9 cellular contexts compared by ENCODE assay signal in the genomic region with DNA sequence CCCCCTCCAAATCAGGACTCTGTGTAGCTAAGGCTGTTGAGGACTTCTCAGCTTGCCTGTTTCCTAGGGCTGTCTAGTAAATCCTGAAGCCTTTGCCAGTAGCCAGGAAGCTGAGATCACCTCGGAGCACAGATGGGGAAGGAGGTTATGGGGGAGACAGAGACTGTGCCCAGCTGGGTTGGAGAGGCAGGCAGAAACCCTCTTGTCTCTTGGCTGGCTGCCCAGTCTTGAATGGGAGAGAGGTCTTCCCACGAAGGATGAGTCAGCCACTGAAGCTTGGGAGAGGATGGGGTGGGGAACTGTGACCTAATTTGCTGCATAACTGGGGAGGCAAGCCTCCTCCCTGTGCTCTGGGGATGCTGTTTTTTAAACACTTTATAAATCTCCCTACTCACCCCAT.
DNase-seq lines count a peak whose midpoint lies in the region; ATAC-seq, FAIRE-seq and TF ChIP-seq lines count a peak whose summit lies in the region.
"Had no signal": no experiment of that assay in that cellular context is flagged by ENCODE, and none has a peak within 500 bp of the region (broad histone marks: within the 10 kb centered on the region; RNA-seq: fewer than 3 reads in every experiment).

No MANE protein-coding gene starts in this region.

- H3K4me2 ChIP-seq in K562 (ENCODE audit: insufficient read depth, low read length): no peak overlapping the region

- H3K36me3 ChIP-seq in K562 (ENCODE audit: control insufficient read depth, insufficient read depth, low read length) (no peaks in the 10 kb centered on the region), tibial nerve (no peaks in the 10 kb centered on the region)
- H3K36me3 ChIP-seq: cardiac muscle cell had no signal

- H3K27me3 ChIP-seq in K562 (ENCODE audit: control insufficient read depth in 2 of 2, insufficient read depth in 2 of 2, low read length in 2 of 2) (no peaks in the 10 kb centered on the region), tibial nerve (no peaks in the 10 kb centered on the region)
- H3K27me3 ChIP-seq: cardiac muscle cell had no signal

- H3K36me3 Mint-ChIP-seq in HFFc6 (ENCODE audit: low read depth): no peaks in the 10 kb centered on the region
- H3K36me3 Mint-ChIP-seq in activated CD4-positive, alpha-beta T cell treated with anti-CD3 and anti-CD28 coated beads for 36 hours (ENCODE audit: low read depth): no peaks in the 10 kb centered on the region

- H3K27ac ChIP-seq in K562 (ENCODE audit: extremely low read depth, low read depth, low read length) (no peak overlapping the region), tibial nerve (no peak overlapping the region)
- H3K27ac ChIP-seq: cardiac muscle cell had no signal

- no peak for ATAC-seq in K562
- ATAC-seq in activated CD4-positive, alpha-beta T cell treated with anti-CD3 and anti-CD28 coated beads for 36 hours: no peak
- no peak for ATAC-seq in stimulated activated naive CD8-positive, alpha-beta T cell treated with anti-CD3 and anti-CD28 coated beads, Interleukin-15, Interleukin-2, amounts not matched to agents 100 U/mL and 50 U/mL, for 24 hours

- H3K4me1 Mint-ChIP-seq in HFFc6 (ENCODE audit: low read depth): no peaks in the 10 kb centered on the region
- H3K4me1 Mint-ChIP-seq in activated CD4-positive, alpha-beta T cell treated with anti-CD3 and anti-CD28 coated beads for 36 hours: no peaks in the 10 kb centered on the region

- H3K4me1 ChIP-seq in K562 (replicated peaks in 1 of 2; ENCODE audit: control insufficient read depth in 2 of 2, insufficient read depth in 2 of 2, low read length in 2 of 2): no peaks in the 10 kb centered on the region
- H3K4me1 ChIP-seq in tibial nerve: no peaks in the 10 kb centered on the region

- in situ Hi-C loops in K562 (cut with MboI): no loop called here

- TF ChIP-seq EP300 in K562 (IDR thresholded peaks at IDR 0.05; ENCODE audit: low read length) (no peak), tibial nerve (IDR thresholded peaks at IDR 0.05) (no peak)

- DNase-seq in HFFc6: peak; percentile 1
- DNase-seq in NCI-H226: peak; percentile 87
- DNase-seq in K562 (ENCODE audit: extremely low read depth in 1 of 4, low spot score in 3 of 4): peak in 2 of 4 experiments; percentile 23 to 43
- DNase-seq in posterior cingulate gyrus: peak; percentile 31 to 93 (median 68)
- DNase-seq in activated CD4-positive, alpha-beta T cell treated with anti-CD3 and anti-CD28 coated beads for 36 hours: no peak
- no peak for DNase-seq in lower leg skin (ENCODE audit: low spot score in 2 of 2)
- DNase-seq in tibial nerve (ENCODE audit: low spot score in 2 of 2): no peak
- no peak for DNase-seq in stimulated activated naive CD8-positive, alpha-beta T cell treated with anti-CD3 and anti-CD28 coated beads, Interleukin-15, Interleukin-2, amounts not matched to agents 100 U/mL and 50 U/mL, for 24 hours

- no peak for TF ChIP-seq RAD21 in K562 (CRISPR knock-in tag; conservative IDR thresholded peaks at IDR 0.05 in 1 of 2, IDR thresholded peaks at IDR 0.05 in 1 of 2)

- H4K20me1 ChIP-seq in K562 (replicated peaks; ENCODE audit: control insufficient read depth, insufficient read depth, low read length): 0 out of 2 replicates have a peak, but pooled peaks cover 3% of the 10 kb centered on the region

- no peaks in the 10 kb centered on the region for H3K79me2 ChIP-seq in K562 (ENCODE audit: control insufficient read depth, insufficient read depth, low read length)

- H3K9me3 Mint-ChIP-seq in HFFc6: 0 out of 2 replicates have a peak, but pooled peaks cover 7% of the 10 kb centered on the region
- H3K9me3 Mint-ChIP-seq in activated CD4-positive, alpha-beta T cell treated with anti-CD3 and anti-CD28 coated beads for 36 hours (ENCODE audit: low read depth): no peaks in the 10 kb centered on the region

- H3K4me3 ChIP-seq in K562 (no peak overlapping the region), lower leg skin (ENCODE audit: low read depth, poor library complexity, severe bottlenecking) (no peak overlapping the region), tibial nerve (no peak overlapping the region)
- H3K4me3 ChIP-seq: cardiac muscle cell had no signal

- TF ChIP-seq POLR2A in K562 (conservative IDR thresholded peaks at IDR 0.05) (no peak), lower leg skin (IDR thresholded peaks at IDR 0.05) (no peak), tibial nerve (IDR thresholded peaks at IDR 0.05) (no peak)

- POLR2A ChIA-PET in K562 (lab: Yijun Ruan, JAX): interaction anchor here (0.6 kb wide), 1 partner anchor 901 kb away, joined by 3 read pairs; no protein-coding TSS in a partner anchor
- POLR2A ChIA-PET in activated CD4-positive, alpha-beta T cell treated with anti-CD3 and anti-CD28 coated beads for 36 hours (lab: Charles Lee): no interaction called here

- H3K27ac Mint-ChIP-seq in HFFc6: no peak overlapping the region
- no peak overlapping the region for H3K27ac Mint-ChIP-seq in activated CD4-positive, alpha-beta T cell treated with anti-CD3 and anti-CD28 coated beads for 36 hours

- 0% methylated on average over 2 of the region's 2 CpGs for WGBS in K562 (ENCODE audit: insufficient coverage, low coverage, missing lambda C conversion rate)
- 9 to 15% methylated on average over 2 of the region's 2 CpGs for WGBS in lower leg skin, 2 donors
- 9 to 10% methylated on average over 2 of the region's 2 CpGs for WGBS in tibial nerve, 2 donors

- peaks cover under 1% of the 10 kb centered on the region for H3K27me3 Mint-ChIP-seq in HFFc6 (ENCODE audit: insufficient read depth)
- H3K27me3 Mint-ChIP-seq in activated CD4-positive, alpha-beta T cell treated with anti-CD3 and anti-CD28 coated beads for 36 hours: peaks cover 4% of the 10 kb centered on the region

- FAIRE-seq in K562 (lab: Jason Lieb, UNC): peak; percentile 19

- intact Hi-C loops in K562 (cut with micrococcal nuclease): no loop called here
- intact Hi-C loops in posterior cingulate gyrus (cut with DNase I): no loop called here
- intact Hi-C loops in activated CD4-positive, alpha-beta T cell treated with anti-CD3 and anti-CD28 coated beads for 36 hours (cut with DNase I, micrococcal nuclease): no loop called here
- intact Hi-C loops in lower leg skin (cut with DNase I; ENCODE audit: low total_unique reads): no loop called here

- no TSS peak for BruUV-seq in K562 (replicated peaks; lab: Mats Ljungman, UMichigan)

- no peaks in the 10 kb centered on the region for H3K9me3 ChIP-seq in K562 (replicated peaks; ENCODE audit: control insufficient read depth, insufficient read depth, low read depth, low read length)
- no peaks in the 10 kb centered on the region for H3K9me3 ChIP-seq in tibial nerve

- no peaks in the 10 kb centered on the region for H3K9me1 ChIP-seq in K562 (ENCODE audit: control insufficient read depth, insufficient read depth, low read length)

- no peak for TF ChIP-seq CTCF in HFFc6 (IDR thresholded peaks at IDR 0.05)
- no peak for TF ChIP-seq CTCF in K562 (IDR thresholded peaks at IDR 0.05 in 2 of 3, conservative IDR thresholded peaks at IDR 0.05 in 1 of 3; ENCODE audit: insufficient read depth in 2 of 3, low read depth in 1 of 3, low read length in 3 of 3)
- no peak for TF ChIP-seq CTCF in lower leg skin (IDR thresholded peaks at IDR 0.05)
- no peak for TF ChIP-seq CTCF in tibial nerve (IDR thresholded peaks at IDR 0.05)

- no peak overlapping the region for H2AFZ ChIP-seq in K562 (ENCODE audit: low read depth, low read length)

- H3K9ac ChIP-seq in K562 (ENCODE audit: insufficient read depth in 1 of 2, low read depth in 2 of 2, low read length in 2 of 2): no peak overlapping the region

- no peak overlapping the region for H3K4me3 Mint-ChIP-seq in HFFc6
- no peak overlapping the region for H3K4me3 Mint-ChIP-seq in activated CD4-positive, alpha-beta T cell treated with anti-CD3 and anti-CD28 coated beads for 36 hours

- CTCF ChIA-PET in K562 (lab: Yijun Ruan, JAX; ENCODE audit: low intra/inter-chr PET ratio): no interaction called here
- CTCF ChIA-PET in activated CD4-positive, alpha-beta T cell treated with anti-CD3 and anti-CD28 coated beads for 36 hours (lab: Charles Lee): no interaction called here

TF ChIP-seq in K562, 482 proteins besides CTCF, POLR2A, EP300 and RAD21:
- TF ChIP-seq FOSL1 (tag; conservative IDR thresholded peaks at IDR 0.05) (0 out of 2 replicates have a peak, but pooled peaks have one; percentile 22), NFIC (IDR thresholded peaks at IDR 0.05) (peak; percentile 80), JUND (IDR thresholded peaks at IDR 0.05; ENCODE audit: borderline replicate concordance, low read depth, low read length) (peak; percentile 50; the same call in 1 of the 2 replicates), JUND (tag; IDR thresholded peaks at IDR 0.05; ENCODE audit: borderline replicate concordance, low read depth, low read length) (peak; percentile 45; the same call in 1 of the 3 replicates)
- TF ChIP-seq, protein P1, sequence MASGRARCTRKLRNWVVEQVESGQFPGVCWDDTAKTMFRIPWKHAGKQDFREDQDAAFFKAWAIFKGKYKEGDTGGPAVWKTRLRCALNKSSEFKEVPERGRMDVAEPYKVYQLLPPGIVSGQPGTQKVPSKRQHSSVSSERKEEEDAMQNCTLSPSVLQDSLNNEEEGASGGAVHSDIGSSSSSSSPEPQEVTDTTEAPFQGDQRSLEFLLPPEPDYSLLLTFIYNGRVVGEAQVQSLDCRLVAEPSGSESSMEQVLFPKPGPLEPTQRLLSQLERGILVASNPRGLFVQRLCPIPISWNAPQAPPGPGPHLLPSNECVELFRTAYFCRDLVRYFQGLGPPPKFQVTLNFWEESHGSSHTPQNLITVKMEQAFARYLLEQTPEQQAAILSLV (tag; IDR thresholded peaks at IDR 0.05): no peak
- TF ChIP-seq, protein P2, sequence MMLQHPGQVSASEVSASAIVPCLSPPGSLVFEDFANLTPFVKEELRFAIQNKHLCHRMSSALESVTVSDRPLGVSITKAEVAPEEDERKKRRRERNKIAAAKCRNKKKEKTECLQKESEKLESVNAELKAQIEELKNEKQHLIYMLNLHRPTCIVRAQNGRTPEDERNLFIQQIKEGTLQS (IDR thresholded peaks at IDR 0.05): peak; percentile 23; the same call in 1 of the 2 replicates
- TF ChIP-seq, protein P2 (CRISPR knock-in tag; conservative IDR thresholded peaks at IDR 0.05): no peak

Comparison
In these comparisons a context has a peak if more than half of its experiments do, and no peak if none do; other contexts are left out.
1. DNase-seq: peak in HFFc6 (single experiment), NCI-H226 (single experiment) and posterior cingulate gyrus (10 of 10); none in activated CD4-positive, alpha-beta T cell treated with anti-CD3 and anti-CD28 coated beads for 36 hours (single experiment), lower leg skin (0 of 2), tibial nerve (0 of 2) and stimulated activated naive CD8-positive, alpha-beta T cell treated with anti-CD3 and anti-CD28 coated beads, Interleukin-15, Interleukin-2, amounts not matched to agents 100 U/mL and 50 U/mL, for 24 hours (single experiment).